In genomic region chr9:97527626-97528528, GRCh38 we compare ENCODE assay signal across 14 cellular contexts. TPM values are rescaled to one million over a fixed set of nuclear protein-coding genes. Genes with fewer than 3 reads are reported as not detected.
DNase-seq lines count a peak whose midpoint lies in the region; ATAC-seq and TF ChIP-seq lines count a peak whose summit lies in the region.
"Had no signal": no experiment of that assay in that cellular context is flagged by ENCODE, and none has a peak within 500 bp of the region (broad histone marks: within the 10 kb centered on the region; RNA-seq: fewer than 3 reads in every experiment).

No MANE protein-coding gene starts in this region.

- H3K4me2 ChIP-seq in mesendoderm (ENCODE audit: low read length) = no peak overlapping the region

- no peak for TF ChIP-seq POLR2A in thyroid gland (IDR thresholded peaks at IDR 0.05)

- no peak overlapping the region for H3K23ac ChIP-seq in mesendoderm (ENCODE audit: low read length)

- H3K9ac ChIP-seq in mesendoderm (ENCODE audit: low read length) = no peak overlapping the region

- no peak overlapping the region for H2BK15ac ChIP-seq in mesendoderm (replicated peaks; ENCODE audit: low read depth)

- H3K56ac ChIP-seq in mesendoderm (ENCODE audit: low read length) = no peak overlapping the region

- H3K27me3 ChIP-seq in mesendoderm (ENCODE audit: insufficient read depth, low read length, poor library complexity) = no peaks in the 10 kb centered on the region
- H3K27me3 ChIP-seq in thyroid gland = no peaks in the 10 kb centered on the region

- H4K5ac ChIP-seq in mesendoderm (ENCODE audit: low read length) = no peak overlapping the region

- H3K27ac ChIP-seq in angular gyrus (ENCODE audit: low read depth, low read length) (peak overlapping the region; percentile 32), mesendoderm (ENCODE audit: low read depth, low read length) (no peak overlapping the region), thyroid gland (peak overlapping the region; percentile 87 to 97 (median 90))

- DNase-seq in NCI-H2171 treated with DMSO at 0.1 percent for 48 hours (lab: John Stamatoyannopoulos, UW) = peak; percentile 14
- no peak for DNase-seq in NCI-H2171 (lab: John Stamatoyannopoulos, UW)
- peak; percentile 13 for DNase-seq in mesendoderm
- peak; percentile 61 to 68 for DNase-seq in thyroid gland
- no peak for DNase-seq in activated CD8-positive, alpha-beta memory T cell treated with anti-CD3 and anti-CD28 coated beads, Interleukin-2, amount 50 U/mL, for 48 hours
- DNase-seq in activated CD4-positive, alpha-beta T cell treated with anti-CD3 and anti-CD28 coated beads for 1 hour = no peak
- DNase-seq: 8988T, activated B cell treated with CpG ODN at 0.5 μM for 24 hours, activated gamma-delta T cell, DMS53, GOT3, NCI-H345 had no signal

- H3K4me3 ChIP-seq in mesendoderm (ENCODE audit: low read length) = no peak overlapping the region
- H3K4me3 ChIP-seq in thyroid gland (replicated peaks in 1 of 3) = no peak overlapping the region

- intact Hi-C loops in thyroid gland (cut with DNase I) = no loop called here

- H3K18ac ChIP-seq in mesendoderm (ENCODE audit: low read length) = no peak overlapping the region

- ATAC-seq in HG02884 (IDR thresholded peaks at IDR 0.05; ENCODE audit: unreplicated experiment) = no peak

- WGBS in mesendoderm (ENCODE audit: extremely low coverage, insufficient coverage, low lambda C conversion rate) = no CpG with 5 or more reads among the region's 18 CpGs
- 75 to 87% methylated on average over 18 of the region's 18 CpGs for WGBS in thyroid gland, 2 donors

- no peaks in the 10 kb centered on the region for H3K9me3 ChIP-seq in thyroid gland

- H3K36me3 ChIP-seq in mesendoderm (ENCODE audit: control insufficient read depth, insufficient read depth, low read length) = no peaks in the 10 kb centered on the region
- no peaks in the 10 kb centered on the region for H3K36me3 ChIP-seq in thyroid gland

- no peak overlapping the region for H3K4ac ChIP-seq in mesendoderm (ENCODE audit: low read depth, low read length)

- no peaks in the 10 kb centered on the region for H3K79me2 ChIP-seq in mesendoderm (ENCODE audit: control insufficient read depth, insufficient read depth, low read length)

- H3K4me1 ChIP-seq in mesendoderm (ENCODE audit: control insufficient read depth, low read depth, low read length) (peaks cover 3% of the 10 kb centered on the region), thyroid gland (peaks cover 26 to 45% of the 10 kb centered on the region in 2 donors)

- H4K8ac ChIP-seq in mesendoderm (ENCODE audit: low read depth, low read length) = no peak overlapping the region

- no peak overlapping the region for H2AK5ac ChIP-seq in mesendoderm (ENCODE audit: low read length)

- H2BK5ac ChIP-seq in mesendoderm (ENCODE audit: low read length) = no peak overlapping the region

- no peaks in the 10 kb centered on the region for H3K79me1 ChIP-seq in mesendoderm (ENCODE audit: low read length)

- no peak overlapping the region for H2BK120ac ChIP-seq in mesendoderm (ENCODE audit: low read depth, low read length)

- no peak for TF ChIP-seq CTCF in thyroid gland (IDR thresholded peaks at IDR 0.05)

RNA-seq across cellular contexts. Expression of gene TMOD1, which starts 26.4 kb away (rescaled TPM):
- polyA plus RNA-seq in mesendoderm (2013, experiment 1 of 2) = 0.53 TPM
- polyA plus RNA-seq in mesendoderm (2013, experiment 2 of 2) = 0.62 TPM
- 10 to 100 TPM; 33.4 to 38.6 (median 37.0) TPM for total RNA-seq in thyroid gland

Comparison
In these comparisons a context has a peak if more than half of its experiments do, and no peak if none do; other contexts are left out.
1. DNase-seq: peak in NCI-H2171 treated with DMSO at 0.1 percent for 48 hours (single experiment), mesendoderm (single experiment) and thyroid gland (2 of 2); none in NCI-H2171 (single experiment), activated CD8-positive, alpha-beta memory T cell treated with anti-CD3 and anti-CD28 coated beads, Interleukin-2, amount 50 U/mL, for 48 hours (single experiment) and activated CD4-positive, alpha-beta T cell treated with anti-CD3 and anti-CD28 coated beads for 1 hour (single experiment).